11 cellular contexts compared by ENCODE assay signal in genomic region chr12:2306012-2306411, GRCh38.
A peak's percentile ranks its signal among the peaks of the same experiment; 100 is the strongest.
DNase-seq lines count a peak whose midpoint lies in the region; ATAC-seq, FAIRE-seq and TF ChIP-seq lines count a peak whose summit lies in the region.
"Had no signal": no experiment of that assay in that cellular context is flagged by ENCODE, and none has a peak within 500 bp of the region (broad histone marks: within the 10 kb centered on the region; RNA-seq: fewer than 3 reads in every experiment).

No MANE protein-coding gene starts in this region.

- 0 out of 2 replicates have a peak, but pooled peaks cover 3% of the 10 kb centered on the region for H4K20me1 ChIP-seq in DND-41 (ENCODE audit: insufficient read depth, low read length)

- no peak overlapping the region for H3K9ac ChIP-seq in DND-41 (ENCODE audit: low read depth, low read length)
- no peak overlapping the region for H3K9ac ChIP-seq in kidney (ENCODE audit: low read length in 2 of 2)

- H3K4me2 ChIP-seq in DND-41 (ENCODE audit: insufficient read depth, low read length): no peak overlapping the region

- WGBS in adrenal gland, 4 donors: 74 to 100% (median 75%) methylated on average over 2 to 3 of the region's 3 CpGs

- intact Hi-C loops in adrenal gland (cut with DNase I) (no loop called here), kidney (cut with DNase I) (no loop called here)

- no peak for TF ChIP-seq CTCF in DND-41 (IDR thresholded peaks at IDR 0.05; ENCODE audit: borderline replicate concordance, extremely low read depth, low read length, poor library complexity, severe bottlenecking)
- TF ChIP-seq CTCF in adrenal gland (IDR thresholded peaks at IDR 0.05): no peak
- TF ChIP-seq CTCF in kidney (IDR thresholded peaks at IDR 0.05; ENCODE audit: borderline replicate concordance, extremely low read depth, insufficient read depth): no peak

- no peaks in the 10 kb centered on the region for H3K36me3 Mint-ChIP-seq in activated naive CD4-positive, alpha-beta T cell treated with anti-CD3 and anti-CD28 coated beads, Interleukin-2, amount 50 U/mL, for 72 hours

- H3K79me2 ChIP-seq in DND-41 (ENCODE audit: insufficient read depth, low read length): no peaks in the 10 kb centered on the region

- TF ChIP-seq POLR2A in adrenal gland (IDR thresholded peaks at IDR 0.05): no peak

- no peak overlapping the region for H3K27ac Mint-ChIP-seq in activated naive CD4-positive, alpha-beta T cell treated with anti-CD3 and anti-CD28 coated beads, Interleukin-2, amount 50 U/mL, for 72 hours

- no peaks in the 10 kb centered on the region for H3K9me3 Mint-ChIP-seq in activated naive CD4-positive, alpha-beta T cell treated with anti-CD3 and anti-CD28 coated beads, Interleukin-2, amount 50 U/mL, for 72 hours

- H3K36me3 ChIP-seq in DND-41 (ENCODE audit: insufficient read depth, low read length): no peaks in the 10 kb centered on the region
- H3K36me3 ChIP-seq in adrenal gland (replicated peaks in 1 of 2): no peaks in the 10 kb centered on the region
- H3K36me3 ChIP-seq in kidney (ENCODE audit: control insufficient read depth in 1 of 2, insufficient read depth in 2 of 2, low read length in 2 of 2): no peaks in the 10 kb centered on the region

- H3K27me3 ChIP-seq in DND-41 (ENCODE audit: insufficient read depth, low read length, poor library complexity) (peaks cover under 1% of the 10 kb centered on the region), adrenal gland (no peaks in the 10 kb centered on the region)

- peak; percentile 98 for ATAC-seq in DND-41 (ENCODE audit: insufficient read depth, low read depth)
- ATAC-seq in HG03175 (IDR thresholded peaks at IDR 0.05; ENCODE audit: unreplicated experiment): peak; percentile 57
- no peak for ATAC-seq in activated naive CD4-positive, alpha-beta T cell treated with anti-CD3 and anti-CD28 coated beads, Interleukin-2, amount 50 U/mL, for 72 hours

- DNase-seq in DND-41 (peak; percentile 59), NCI-H524 (lab: John Stamatoyannopoulos, UW) (peak; percentile 72 to 94), iPS-NIHi11 (ENCODE audit: low spot score) (peak; percentile 45), adrenal gland (no peak), SKM-1 (lab: John Stamatoyannopoulos, UW; ENCODE audit: unreplicated experiment) (no peak), kidney (no peak)
- no peak for DNase-seq in activated naive CD4-positive, alpha-beta T cell treated with anti-CD3 and anti-CD28 coated beads, Interleukin-2, amount 50 U/mL, for 72 hours (ENCODE audit: low spot score in 2 of 2)
- DNase-seq: NCI-H774; stimulated activated CD4-positive, alpha-beta T cell treated with anti-CD3 and anti-CD28 coated beads, Interleukin-4, amount 100 ng/mL, for 1 hour had no signal

- no peak for FAIRE-seq in kidney (lab: Jason Lieb, UNC)

- H3K4me3 ChIP-seq in DND-41 (ENCODE audit: low read depth in 1 of 2, low read length in 2 of 2): no peak overlapping the region
- no peak overlapping the region for H3K4me3 ChIP-seq in adrenal gland
- H3K4me3 ChIP-seq in kidney (ENCODE audit: low read length in 2 of 2): no peak overlapping the region

- H3K27ac ChIP-seq in DND-41 (ENCODE audit: low read length) (no peak overlapping the region), adrenal gland (no peak overlapping the region), kidney (ENCODE audit: low read depth in 2 of 2, low read length in 2 of 2) (no peak overlapping the region)
- H3K27ac ChIP-seq: C4-2B had no signal

- H3K9me3 ChIP-seq in DND-41 (ENCODE audit: insufficient read depth, low read length, severe bottlenecking) (no peaks in the 10 kb centered on the region), adrenal gland (replicated peaks in 1 of 3) (no peaks in the 10 kb centered on the region), kidney (ENCODE audit: control insufficient read depth in 1 of 2, low read length in 2 of 2) (no peaks in the 10 kb centered on the region)

- H3K4me1 ChIP-seq in DND-41 (ENCODE audit: insufficient read depth, low read length) (peaks cover 7% of the 10 kb centered on the region), adrenal gland (replicated peaks in 1 of 2) (peaks cover 0 to 19% of the 10 kb centered on the region in 2 donors), kidney (ENCODE audit: control insufficient read depth in 1 of 2, insufficient read depth in 1 of 2, low read depth in 1 of 2, low read length in 2 of 2) (peaks cover 6 to 14% of the 10 kb centered on the region in 2 donors)

- H2AFZ ChIP-seq in DND-41 (ENCODE audit: low read depth, low read length): no peak overlapping the region

Comparison
In these comparisons a context has a peak if more than half of its experiments do, and no peak if none do; other contexts are left out.
1. ATAC-seq: peak in DND-41 (single experiment) and HG03175 (single experiment); none in activated naive CD4-positive, alpha-beta T cell treated with anti-CD3 and anti-CD28 coated beads, Interleukin-2, amount 50 U/mL, for 72 hours (0 of 2).
2. DNase-seq: peak in DND-41 (single experiment), NCI-H524 (2 of 2) and iPS-NIHi11 (single experiment); none in adrenal gland (0 of 7), SKM-1 (single experiment), kidney (single experiment) and activated naive CD4-positive, alpha-beta T cell treated with anti-CD3 and anti-CD28 coated beads, Interleukin-2, amount 50 U/mL, for 72 hours (0 of 2).